Comparison of ENCODE assay signal across 14 cellular contexts in the genomic region with DNA sequence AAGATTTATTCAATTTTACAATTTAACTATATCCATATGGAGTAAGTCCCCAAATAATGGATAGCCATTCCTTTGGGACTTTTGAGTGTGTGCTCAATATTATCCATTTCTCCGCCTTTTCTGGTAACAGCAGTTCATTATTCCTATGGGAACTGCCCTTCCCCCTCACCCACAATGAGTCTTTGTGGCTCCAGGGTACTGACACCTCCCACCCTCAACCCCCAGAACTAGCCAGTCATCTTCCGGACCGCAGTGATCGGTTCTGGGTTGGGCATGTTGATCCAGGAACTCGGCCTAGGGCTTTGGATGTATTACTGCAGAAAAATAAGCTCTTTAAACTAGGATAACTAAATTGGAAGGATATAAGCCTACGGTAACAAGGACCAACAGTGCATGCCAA. TPM values are rescaled to one million over a fixed set of nuclear protein-coding genes. Genes with fewer than 3 reads are reported as not detected.
A peak's percentile ranks its signal among the peaks of the same experiment; 100 is the strongest.
DNase-seq lines count a peak whose midpoint lies in the region; ATAC-seq, FAIRE-seq and TF ChIP-seq lines count a peak whose summit lies in the region.
"Had no signal": no experiment of that assay in that cellular context is flagged by ENCODE, and none has a peak within 500 bp of the region (broad histone marks: within the 10 kb centered on the region; RNA-seq: fewer than 3 reads in every experiment).

No MANE protein-coding gene starts in this region.

- H3K4me3 ChIP-seq in left ventricle myocardium inferior (peak overlapping the region; percentile 79), mesenchymal stem cell (ENCODE audit: insufficient read depth in 1 of 2, low read depth in 1 of 2, low read length in 2 of 2) (no peak overlapping the region), small intestine (ENCODE audit: low read depth in 1 of 2, low read length in 2 of 2) (no peak overlapping the region)

- H3K36me3 ChIP-seq in left ventricle myocardium inferior (no peaks in the 10 kb centered on the region), mesenchymal stem cell (ENCODE audit: control insufficient read depth in 1 of 2, insufficient read depth in 2 of 2, low read depth in 1 of 2, low read length in 2 of 2) (peaks cover 0 to 3% of the 10 kb centered on the region in 2 experiments), small intestine (ENCODE audit: control insufficient read depth in 2 of 2, insufficient read depth in 2 of 2, low read length in 2 of 2) (no peaks in the 10 kb centered on the region)
- H3K36me3 ChIP-seq: BLaER1 treated with 17β-estradiol and CSF1 and Interleukin-3, amounts not matched to agents 10 nM and 100 nM; ovary; transverse colon had no signal

- ATAC-seq in Right ventricle myocardium superior (ENCODE audit: poor library complexity) (no peak), naive B cell (ENCODE audit: low read depth in 2 of 2) (no peak)

- WGBS in mesenchymal stem cell, result 92% methylated on average over 6 of the region's 6 CpGs
- WGBS in small intestine, 3 donors, result 87 to 90% (median 88%) methylated on average over 6 of the region's 6 CpGs

- FAIRE-seq in small intestine (lab: Jason Lieb, UNC), result no peak

- peak overlapping the region in 1 of 2 experiments; percentile 54 for H2BK12ac ChIP-seq in mesenchymal stem cell (ENCODE audit: low read length in 2 of 2)

- H3K9me3 ChIP-seq in left ventricle myocardium inferior (replicated peaks) (no peaks in the 10 kb centered on the region), mesenchymal stem cell (ENCODE audit: control insufficient read depth, low read length) (no peaks in the 10 kb centered on the region), small intestine (ENCODE audit: control insufficient read depth, low read depth) (no peaks in the 10 kb centered on the region)
- H3K9me3 ChIP-seq: BLaER1 treated with 17β-estradiol and CSF1 and Interleukin-3, amounts not matched to agents 10 nM and 100 nM; ovary; transverse colon had no signal

- intact Hi-C loops in left ventricle myocardium inferior (cut with micrococcal nuclease), result no loop called here
- intact Hi-C loops in Right ventricle myocardium superior (cut with DNase I), result loop anchor here (10.0 kb wide), 2 partner anchors 59 to 119 kb away; no protein-coding TSS in a partner anchor

- no peak overlapping the region for H2BK120ac ChIP-seq in mesenchymal stem cell (ENCODE audit: low read depth, low read length)

- DNase-seq in left ventricle myocardium inferior (no peak), Right ventricle myocardium superior (no peak), anterior cingulate cortex (lab: John Stamatoyannopoulos, UW) (peak in 44 of 58 donors; percentile 4 to 84 (median 52)), naive B cell (no peak), type B pancreatic cell (ENCODE audit: extremely low spot score, unreplicated experiment) (no peak), mesenchymal stem cell (no peak), hepatic stellate cell (ENCODE audit: low spot score) (no peak), small intestine (no peak)
- DNase-seq: activated CD4-positive, alpha-beta T cell treated with anti-CD3 and anti-CD28 coated beads, Interleukin-2, amount 50 U/mL, for 4 hours; NCI-H1694; transverse colon had no signal

- no peak overlapping the region for H4K91ac ChIP-seq in mesenchymal stem cell (ENCODE audit: low read length)

- no peak for TF ChIP-seq CTCF in left ventricle myocardium inferior (IDR thresholded peaks at IDR 0.05; ENCODE audit: borderline replicate concordance)
- TF ChIP-seq CTCF in type B pancreatic cell (conservative IDR thresholded peaks at IDR 0.05), result no peak

- no peak overlapping the region for H3K18ac ChIP-seq in mesenchymal stem cell (ENCODE audit: low read depth in 1 of 2, low read length in 2 of 2)

- H3K23ac ChIP-seq in mesenchymal stem cell (ENCODE audit: low read length in 2 of 2), result no peak overlapping the region

- H2AK5ac ChIP-seq in mesenchymal stem cell (ENCODE audit: low read length, severe bottlenecking), result no peak overlapping the region

- H3K14ac ChIP-seq in mesenchymal stem cell (ENCODE audit: low read length in 2 of 2), result no peak overlapping the region

- no peak overlapping the region for H3K27ac Mint-ChIP-seq in naive B cell
- H3K27ac Mint-ChIP-seq in type B pancreatic cell, result peak overlapping the region; percentile 50
- H3K27ac Mint-ChIP-seq: activated naive CD4-positive, alpha-beta T cell treated with anti-CD3 and anti-CD28 coated beads for 36 hours had no signal

- no peaks in the 10 kb centered on the region for H3K36me3 Mint-ChIP-seq in naive B cell
- H3K36me3 Mint-ChIP-seq in type B pancreatic cell, result no peaks in the 10 kb centered on the region

- no peak overlapping the region for H2BK5ac ChIP-seq in mesenchymal stem cell (ENCODE audit: low read depth, low read length, poor library complexity, severe bottlenecking)

- peaks cover 5% of the 10 kb centered on the region for H3K79me1 ChIP-seq in mesenchymal stem cell (replicated peaks; ENCODE audit: low read length, poor library complexity, severe bottlenecking)

- H3K27ac ChIP-seq in left ventricle myocardium inferior (replicated peaks), result no peak overlapping the region
- no peak overlapping the region for H3K27ac ChIP-seq in mesenchymal stem cell (ENCODE audit: low read length, poor library complexity, severe bottlenecking)
- no peak overlapping the region for H3K27ac ChIP-seq in small intestine (ENCODE audit: low read depth in 1 of 2, low read length in 1 of 2)
- H3K27ac ChIP-seq: ovary had no signal

- H3K4me2 ChIP-seq in mesenchymal stem cell (ENCODE audit: low read length, poor library complexity, severe bottlenecking), result no peak overlapping the region

- no peak overlapping the region for H4K8ac ChIP-seq in mesenchymal stem cell (ENCODE audit: low read length)

- H3K4me1 Mint-ChIP-seq in naive B cell (peaks cover 4 to 12% (median 4%) of the 10 kb centered on the region in 3 donors), type B pancreatic cell (ENCODE audit: unreplicated experiment) (peaks cover 44% of the 10 kb centered on the region)

- H3K27me3 ChIP-seq in left ventricle myocardium inferior (ENCODE audit: low read depth), result peaks cover 39% of the 10 kb centered on the region
- peaks cover 0 to 20% of the 10 kb centered on the region in 2 experiments for H3K27me3 ChIP-seq in mesenchymal stem cell (ENCODE audit: control insufficient read depth in 1 of 2, insufficient read depth in 1 of 2, low read length in 2 of 2)
- peaks cover 16 to 19% of the 10 kb centered on the region in 2 donors for H3K27me3 ChIP-seq in small intestine (ENCODE audit: control insufficient read depth in 2 of 2, insufficient read depth in 2 of 2, low read length in 2 of 2)
- H3K27me3 ChIP-seq: ovary had no signal

- no peaks in the 10 kb centered on the region for H3K9me3 Mint-ChIP-seq in naive B cell
- no peaks in the 10 kb centered on the region for H3K9me3 Mint-ChIP-seq in type B pancreatic cell
- H3K9me3 Mint-ChIP-seq: activated naive CD4-positive, alpha-beta T cell treated with anti-CD3 and anti-CD28 coated beads for 36 hours had no signal

- no peak overlapping the region for H3K4ac ChIP-seq in mesenchymal stem cell (ENCODE audit: low read depth in 1 of 2, low read length in 2 of 2)

- H3K9ac ChIP-seq in mesenchymal stem cell (ENCODE audit: low read length), result no peak overlapping the region

- no peak overlapping the region for H2AFZ ChIP-seq in mesenchymal stem cell (ENCODE audit: low read depth, low read length)

- H3K27me3 Mint-ChIP-seq in naive B cell, result peaks cover 61 to 73% (median 66%) of the 10 kb centered on the region in 3 donors
- peaks cover 49% of the 10 kb centered on the region for H3K27me3 Mint-ChIP-seq in type B pancreatic cell

- H3K4me1 ChIP-seq in left ventricle myocardium inferior (peaks cover 27% of the 10 kb centered on the region), mesenchymal stem cell (ENCODE audit: control insufficient read depth, insufficient read depth, low read depth, low read length) (peaks cover 5% of the 10 kb centered on the region), small intestine (ENCODE audit: control insufficient read depth in 2 of 2, insufficient read depth in 1 of 2, low read depth in 1 of 2, low read length in 1 of 2) (no peaks in the 10 kb centered on the region)

- H3K4me3 Mint-ChIP-seq in naive B cell (peak overlapping the region in 5 of 8 donors; percentile 16 to 59 (median 51)), type B pancreatic cell (peak overlapping the region; percentile 89)

- no peak overlapping the region for H2BK15ac ChIP-seq in mesenchymal stem cell (ENCODE audit: low read depth, poor library complexity, severe bottlenecking)

RNA-seq across cellular contexts. Expression of a gene that starts 0.8 kb away (rescaled TPM):
- total RNA-seq in left ventricle myocardium inferior (16.1 TPM), Right ventricle myocardium superior (29.2 TPM), type B pancreatic cell (ENCODE audit: low replicate concordance) (7.6 and 24.2 TPM in 2 replicates)
- polyA plus RNA-seq in naive B cell (ENCODE audit: low read depth in 6 of 6) (under 1 TPM in 5 of 6 donors, not detected in 1; 0.35 to 0.47 (median 0.40) TPM), small intestine (under 1 TPM; 0.22 to 0.48 (median 0.27) TPM)
- polyA plus RNA-seq in mesenchymal stem cell (2013, experiment 1 of 2), result 1.0 TPM
- 0.90 TPM for polyA plus RNA-seq in mesenchymal stem cell (2013, experiment 2 of 2)

RNA-seq across cellular contexts. Expression of a gene that starts 45.4 kb away (rescaled TPM):
- 0.66 TPM for total RNA-seq in left ventricle myocardium inferior
- total RNA-seq in Right ventricle myocardium superior, result 0.97 TPM
- under 1 TPM in 3 of 6 donors, not detected in 3; 0.37 to 0.60 (median 0.44) TPM for polyA plus RNA-seq in naive B cell (ENCODE audit: low read depth in 6 of 6)
- total RNA-seq in type B pancreatic cell (ENCODE audit: low replicate concordance), result 9.2 and 32.5 TPM in 2 replicates
- 1.1 TPM for polyA plus RNA-seq in mesenchymal stem cell (2013, experiment 1 of 2)
- polyA plus RNA-seq in mesenchymal stem cell (2013, experiment 2 of 2), result 0.92 TPM
- polyA plus RNA-seq in small intestine, result 1 to 10 TPM in 1 of 3 donors, not detected in 2; 1.9 TPM

Comparison
In these comparisons a context has a peak if more than half of its experiments do, and no peak if none do; other contexts are left out.
1. DNase-seq: peak in anterior cingulate cortex (44 of 58); none in left ventricle myocardium inferior (single experiment), Right ventricle myocardium superior (single experiment), naive B cell (single experiment), type B pancreatic cell (single experiment), mesenchymal stem cell (single experiment), hepatic stellate cell (single experiment) and small intestine (single experiment).